8 cellular contexts compared by ENCODE assay signal in the genomic region with DNA sequence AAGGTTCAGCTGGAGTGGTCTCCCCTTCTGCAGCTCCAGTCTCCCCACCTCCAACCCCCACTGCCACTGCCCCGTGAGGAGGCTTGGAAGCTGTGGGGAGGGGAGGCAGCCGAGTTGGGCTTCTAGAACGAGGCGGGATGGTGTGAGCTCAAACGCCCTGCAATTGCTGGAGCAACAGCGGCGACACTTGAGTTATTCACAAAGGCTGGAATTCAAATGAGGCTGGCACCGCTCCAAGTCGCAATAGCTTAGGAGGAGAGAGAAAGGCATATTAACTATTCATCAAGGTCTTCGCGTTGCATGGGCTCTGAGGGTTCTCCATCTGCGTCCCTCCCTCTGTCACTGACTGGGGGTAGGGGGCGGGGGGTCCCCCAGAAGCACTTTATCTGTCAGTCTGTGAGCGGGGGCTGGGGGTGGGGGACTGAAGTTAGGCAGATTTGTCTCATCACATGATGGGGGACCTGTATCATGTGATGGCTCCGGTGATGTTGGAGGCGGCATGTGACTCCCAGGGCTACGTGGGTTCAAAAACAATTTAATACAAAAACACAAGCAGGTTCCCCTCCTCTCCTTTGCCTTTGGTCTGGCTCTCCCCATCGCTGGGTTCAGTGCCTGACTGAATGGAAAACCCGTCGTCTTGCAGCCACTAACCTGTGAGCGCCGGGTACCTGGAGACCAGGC.
A peak's percentile ranks its signal among the peaks of the same experiment; 100 is the strongest.
DNase-seq lines count a peak whose midpoint lies in the region; ATAC-seq lines count a peak whose summit lies in the region.

No MANE protein-coding gene starts in this region.

- DNase-seq in DMS153 (lab: John Stamatoyannopoulos, UW) (peak; percentile 42), NCI-H1417 treated with DMSO at 0.1 percent for 48 hours (lab: John Stamatoyannopoulos, UW) (peak; percentile 49), anterior cingulate cortex (lab: John Stamatoyannopoulos, UW) (peak in 57 of 58 donors; percentile 26 to 96 (median 74)), hypothalamus (lab: John Stamatoyannopoulos, UW) (peak in 50 of 51 donors; percentile 4 to 92 (median 70)), renal cortical epithelial cell (ENCODE audit: low read depth) (peak; percentile 70), CD1c-positive myeloid dendritic cell (ENCODE audit: extremely low spot score) (no peak)

- ATAC-seq in HG03097 (IDR thresholded peaks at IDR 0.05; ENCODE audit: low FRiP score, unreplicated experiment) (no peak), HG03439 (IDR thresholded peaks at IDR 0.05; ENCODE audit: unreplicated experiment) (no peak)
